In the genomic region with DNA sequence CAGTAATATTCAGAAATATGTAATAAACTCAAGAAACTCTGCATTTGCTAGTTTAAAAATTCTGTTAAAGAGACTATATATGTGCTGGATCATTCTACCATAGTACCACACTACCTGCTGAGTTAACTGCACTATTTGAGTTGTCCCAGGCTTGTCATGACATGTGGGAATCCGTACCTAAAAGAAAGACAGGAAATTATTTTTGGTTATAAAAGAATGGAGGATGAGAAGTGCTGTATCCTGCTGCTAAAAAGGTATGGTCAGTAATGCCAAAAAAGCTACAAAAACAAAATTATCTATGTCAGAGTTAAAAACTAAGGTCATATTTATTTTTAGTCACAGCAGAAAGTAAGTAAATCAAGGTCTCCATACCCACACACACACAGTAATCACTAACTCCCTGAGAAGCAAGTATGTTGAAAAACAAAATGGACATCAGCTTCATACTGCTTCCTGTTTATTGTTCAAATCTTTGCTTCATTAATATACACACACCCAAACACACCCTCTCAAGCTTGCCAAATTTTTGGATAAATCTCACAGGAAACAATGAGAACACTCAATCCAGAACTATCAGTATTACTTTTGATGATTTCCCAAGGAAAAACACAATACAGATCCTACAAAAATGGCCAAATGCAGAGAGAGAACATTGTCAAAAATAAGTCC, we compare ENCODE assay signal across 14 cellular contexts. TPM values are rescaled to one million over a fixed set of nuclear protein-coding genes. Genes with fewer than 3 reads are reported as not detected.
DNase-seq lines count a peak whose midpoint lies in the region; ATAC-seq and TF ChIP-seq lines count a peak whose summit lies in the region.
"Had no signal": no experiment of that assay in that cellular context is flagged by ENCODE, and none has a peak within 500 bp of the region (broad histone marks: within the 10 kb centered on the region; RNA-seq: fewer than 3 reads in every experiment).

No MANE protein-coding gene starts in this region.

- H3K27me3 ChIP-seq in upper lobe of left lung: no peaks in the 10 kb centered on the region
- H3K27me3 ChIP-seq in Karpas-422 (ENCODE audit: low read length): no peaks in the 10 kb centered on the region
- H3K27me3 ChIP-seq: gastrocnemius medialis, transverse colon had no signal

- H3K36me3 Mint-ChIP-seq in HFFc6 (ENCODE audit: low read depth): peaks cover 9% of the 10 kb centered on the region; the same call in 1 of the 2 replicates
- H3K36me3 Mint-ChIP-seq in activated B cell treated with CpG ODN at 0.5 μM for 24 hours (ENCODE audit: low read depth): peaks cover 59% of the 10 kb centered on the region
- H3K36me3 Mint-ChIP-seq in osteocyte (ENCODE audit: unreplicated experiment): peaks cover 39% of the 10 kb centered on the region

- POLR2A ChIA-PET in activated B cell treated with CpG ODN at 0.5 μM for 24 hours (lab: Charles Lee): no interaction called here

- no peak overlapping the region for H3K4me2 ChIP-seq in Karpas-422 (ENCODE audit: low read depth, low read length, poor library complexity, severe bottlenecking)

- H3K4me1 Mint-ChIP-seq in HFFc6 (ENCODE audit: low read depth) (peaks cover 8% of the 10 kb centered on the region; the same call in 1 of the 2 replicates), activated B cell treated with CpG ODN at 0.5 μM for 24 hours (no peaks in the 10 kb centered on the region), osteocyte (ENCODE audit: unreplicated experiment) (peaks cover 12% of the 10 kb centered on the region)

- no peaks in the 10 kb centered on the region for H3K9me2 ChIP-seq in Karpas-422 (replicated peaks; ENCODE audit: insufficient read depth, low read length)

- no peak for TF ChIP-seq EP300 in upper lobe of left lung (IDR thresholded peaks at IDR 0.05)

- intact Hi-C loops in activated B cell treated with CpG ODN at 0.5 μM for 24 hours (cut with micrococcal nuclease): no loop called here

- H3K4me1 ChIP-seq in upper lobe of left lung: peaks cover 0 to 9% (median 3%) of the 10 kb centered on the region in 4 donors
- no peaks in the 10 kb centered on the region for H3K4me1 ChIP-seq in Karpas-422 (ENCODE audit: low read length)
- H3K4me1 ChIP-seq: gastrocnemius medialis had no signal

- H3K27me3 Mint-ChIP-seq in HFFc6 (ENCODE audit: insufficient read depth) (no peaks in the 10 kb centered on the region), activated B cell treated with CpG ODN at 0.5 μM for 24 hours (no peaks in the 10 kb centered on the region), osteocyte (ENCODE audit: unreplicated experiment) (no peaks in the 10 kb centered on the region)

- H3K9ac ChIP-seq in Karpas-422 (ENCODE audit: low read length): no peak overlapping the region

- no peak overlapping the region for H3K4me3 Mint-ChIP-seq in HFFc6
- no peak overlapping the region for H3K4me3 Mint-ChIP-seq in activated B cell treated with CpG ODN at 0.5 μM for 24 hours
- H3K4me3 Mint-ChIP-seq in osteocyte (ENCODE audit: unreplicated experiment): no peak overlapping the region

- ATAC-seq in activated B cell treated with CpG ODN at 0.5 μM for 24 hours (ENCODE audit: low read depth) (no peak), upper lobe of left lung (ENCODE audit: low FRiP score in 2 of 2) (no peak)
- ATAC-seq: HCT116, K562 had no signal

- H3K79me2 ChIP-seq in Karpas-422 (ENCODE audit: low read length): peaks cover 25% of the 10 kb centered on the region

- no peak for TF ChIP-seq POLR2A in upper lobe of left lung (IDR thresholded peaks at IDR 0.05)

- TF ChIP-seq CTCF in HFFc6 (IDR thresholded peaks at IDR 0.05) (no peak), activated B cell treated with CpG ODN at 0.5 μM for 24 hours (IDR thresholded peaks at IDR 0.05) (no peak), epithelial cell of esophagus (IDR thresholded peaks at IDR 0.05; ENCODE audit: insufficient read depth, low read depth, low read length, missing control alignments) (no peak), osteocyte (IDR thresholded peaks at IDR 0.05) (no peak), upper lobe of left lung (IDR thresholded peaks at IDR 0.05) (no peak)

- peaks cover 4 to 81% (median 14%) of the 10 kb centered on the region in 4 donors for H3K36me3 ChIP-seq in upper lobe of left lung
- H3K36me3 ChIP-seq in Karpas-422 (ENCODE audit: insufficient read depth, low read length): peaks cover 57% of the 10 kb centered on the region; the same call in 1 of the 2 replicates

- DNase-seq in HFFc6: no peak
- DNase-seq in activated B cell treated with CpG ODN at 0.5 μM for 24 hours: no peak
- peak; percentile 70 for DNase-seq in epithelial cell of esophagus (ENCODE audit: low read depth)
- DNase-seq in osteocyte (ENCODE audit: extremely low spot score, unreplicated experiment): no peak
- no peak for DNase-seq in NCI-H82 treated with DMSO at 0.1 percent for 48 hours (lab: John Stamatoyannopoulos, UW; ENCODE audit: unreplicated experiment)
- DNase-seq in upper lobe of left lung: no peak
- DNase-seq in substantia nigra (lab: John Stamatoyannopoulos, UW): no peak
- DNase-seq in Karpas-422: no peak
- DNase-seq: C1 segment of cervical spinal cord, gastrocnemius medialis, NCI-H1417 treated with DMSO at 0.1 percent for 48 hours, transverse colon had no signal

- 61 to 69% methylated on average over 1 of the region's 1 CpG for WGBS in upper lobe of left lung, 2 donors

- H2AFZ ChIP-seq in Karpas-422 (ENCODE audit: low read length): no peak overlapping the region

- CTCF ChIA-PET in activated B cell treated with CpG ODN at 0.5 μM for 24 hours (lab: Charles Lee): no interaction called here

- H3K9me3 ChIP-seq in upper lobe of left lung (no peaks in the 10 kb centered on the region), Karpas-422 (ENCODE audit: low read length) (no peaks in the 10 kb centered on the region)
- H3K9me3 ChIP-seq: gastrocnemius medialis, transverse colon had no signal

- H3K27ac Mint-ChIP-seq in HFFc6 (peak overlapping the region; percentile 32; the same call in 1 of the 2 replicates), activated B cell treated with CpG ODN at 0.5 μM for 24 hours (peak overlapping the region; percentile 6), osteocyte (ENCODE audit: unreplicated experiment) (peak overlapping the region; percentile 32)

- no peaks in the 10 kb centered on the region for H4K20me1 ChIP-seq in Karpas-422 (ENCODE audit: insufficient read depth, low read depth, low read length)

- H3K4me3 ChIP-seq in epithelial cell of esophagus (ENCODE audit: low read length) (no peak overlapping the region), upper lobe of left lung (no peak overlapping the region), Karpas-422 (ENCODE audit: low read length) (no peak overlapping the region)
- H3K4me3 ChIP-seq: gastrocnemius medialis, K562, transverse colon had no signal

- H3K27ac ChIP-seq in upper lobe of left lung (peak overlapping the region in 2 of 4 donors; percentile 53 to 70), substantia nigra (ENCODE audit: low read depth, low read length, poor library complexity, severe bottlenecking) (no peak overlapping the region), Karpas-422 (ENCODE audit: low read length) (no peak overlapping the region)
- H3K27ac ChIP-seq: transverse colon had no signal

- H3K9me3 Mint-ChIP-seq in HFFc6 (no peaks in the 10 kb centered on the region), activated B cell treated with CpG ODN at 0.5 μM for 24 hours (no peaks in the 10 kb centered on the region), osteocyte (ENCODE audit: unreplicated experiment) (no peaks in the 10 kb centered on the region)

RNA-seq across cellular contexts. Expression of gene DENND6A, which starts 33.7 kb away (rescaled TPM):
- 10 to 100 TPM in 2 of 6 experiments, 1 to 10 TPM in 4; 7.8 to 11.9 (median 9.8) TPM for total RNA-seq in HFFc6 (2021; fragmentation: NEBNext Ultra II Directional; extraction: Animal tissue kit (Norgen Biotek cat#: 25700))
- 21.5 and 25.7 TPM in 2 replicates for total RNA-seq in activated B cell treated with CpG ODN at 0.5 μM for 24 hours
- total RNA-seq in osteocyte: 24.8 and 26.2 TPM in 2 replicates
- 10 to 100 TPM; 11.7 to 67.6 (median 23.8) TPM for total RNA-seq in upper lobe of left lung
- total RNA-seq in Karpas-422 (2014; rRNA removed; shearing (Covaris generic); ENCODE audit: low replicate concordance): 18.5 and 61.4 TPM in 2 replicates
